ENCODE assay signal across 1 cellular context in the genomic region with DNA sequence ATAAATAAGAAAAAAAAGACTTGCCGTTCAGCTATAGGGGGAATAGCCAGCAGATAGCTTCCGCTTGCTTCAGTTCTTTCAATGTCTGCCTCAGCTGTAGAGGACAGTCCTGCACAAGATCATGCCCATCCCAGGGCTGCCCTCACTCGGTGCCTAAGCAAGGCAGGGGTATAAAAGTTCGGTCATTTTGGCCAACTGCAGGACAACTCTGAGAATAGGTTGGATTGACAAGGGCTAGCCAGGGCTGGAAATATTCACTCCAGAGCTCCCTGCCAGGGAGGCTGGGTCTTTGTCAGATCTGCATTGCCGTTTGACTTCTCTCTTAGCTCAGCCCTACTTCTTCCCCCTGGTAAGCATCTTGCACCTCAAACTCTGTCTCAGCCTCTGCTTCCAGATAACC.
TF ChIP-seq lines count a peak whose summit lies in the region.

No MANE protein-coding gene starts in this region.

TF ChIP-seq in K562, 482 proteins besides CTCF, POLR2A, EP300 and RAD21:
- TF ChIP-seq ERF (CRISPR knock-in tag; IDR thresholded peaks at IDR 0.05) = no peak
- TF ChIP-seq HMG20B (CRISPR knock-in tag; IDR thresholded peaks at IDR 0.05) = no peak
- no peak for TF ChIP-seq GABPB2 (CRISPR knock-in tag; conservative IDR thresholded peaks at IDR 0.05)
- no peak for TF ChIP-seq NCOR1 (IDR thresholded peaks at IDR 0.05)
- TF ChIP-seq, protein P1, sequence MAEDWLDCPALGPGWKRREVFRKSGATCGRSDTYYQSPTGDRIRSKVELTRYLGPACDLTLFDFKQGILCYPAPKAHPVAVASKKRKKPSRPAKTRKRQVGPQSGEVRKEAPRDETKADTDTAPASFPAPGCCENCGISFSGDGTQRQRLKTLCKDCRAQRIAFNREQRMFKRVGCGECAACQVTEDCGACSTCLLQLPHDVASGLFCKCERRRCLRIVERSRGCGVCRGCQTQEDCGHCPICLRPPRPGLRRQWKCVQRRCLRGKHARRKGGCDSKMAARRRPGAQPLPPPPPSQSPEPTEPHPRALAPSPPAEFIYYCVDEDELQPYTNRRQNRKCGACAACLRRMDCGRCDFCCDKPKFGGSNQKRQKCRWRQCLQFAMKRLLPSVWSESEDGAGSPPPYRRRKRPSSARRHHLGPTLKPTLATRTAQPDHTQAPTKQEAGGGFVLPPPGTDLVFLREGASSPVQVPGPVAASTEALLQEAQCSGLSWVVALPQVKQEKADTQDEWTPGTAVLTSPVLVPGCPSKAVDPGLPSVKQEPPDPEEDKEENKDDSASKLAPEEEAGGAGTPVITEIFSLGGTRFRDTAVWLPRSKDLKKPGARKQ (CRISPR knock-in tag; IDR thresholded peaks at IDR 0.05) = no peak
- TF ChIP-seq, protein P2, sequence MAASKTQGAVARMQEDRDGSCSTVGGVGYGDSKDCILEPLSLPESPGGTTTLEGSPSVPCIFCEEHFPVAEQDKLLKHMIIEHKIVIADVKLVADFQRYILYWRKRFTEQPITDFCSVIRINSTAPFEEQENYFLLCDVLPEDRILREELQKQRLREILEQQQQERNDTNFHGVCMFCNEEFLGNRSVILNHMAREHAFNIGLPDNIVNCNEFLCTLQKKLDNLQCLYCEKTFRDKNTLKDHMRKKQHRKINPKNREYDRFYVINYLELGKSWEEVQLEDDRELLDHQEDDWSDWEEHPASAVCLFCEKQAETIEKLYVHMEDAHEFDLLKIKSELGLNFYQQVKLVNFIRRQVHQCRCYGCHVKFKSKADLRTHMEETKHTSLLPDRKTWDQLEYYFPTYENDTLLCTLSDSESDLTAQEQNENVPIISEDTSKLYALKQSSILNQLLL (CRISPR knock-in tag; IDR thresholded peaks at IDR 0.05; ENCODE audit: borderline replicate concordance) = no peak
- TF ChIP-seq, protein P3, sequence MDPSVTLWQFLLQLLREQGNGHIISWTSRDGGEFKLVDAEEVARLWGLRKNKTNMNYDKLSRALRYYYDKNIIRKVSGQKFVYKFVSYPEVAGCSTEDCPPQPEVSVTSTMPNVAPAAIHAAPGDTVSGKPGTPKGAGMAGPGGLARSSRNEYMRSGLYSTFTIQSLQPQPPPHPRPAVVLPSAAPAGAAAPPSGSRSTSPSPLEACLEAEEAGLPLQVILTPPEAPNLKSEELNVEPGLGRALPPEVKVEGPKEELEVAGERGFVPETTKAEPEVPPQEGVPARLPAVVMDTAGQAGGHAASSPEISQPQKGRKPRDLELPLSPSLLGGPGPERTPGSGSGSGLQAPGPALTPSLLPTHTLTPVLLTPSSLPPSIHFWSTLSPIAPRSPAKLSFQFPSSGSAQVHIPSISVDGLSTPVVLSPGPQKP (CRISPR knock-in tag; IDR thresholded peaks at IDR 0.05) = no peak
